1 cellular context compared by ENCODE assay signal in genomic region chr1:98090351-98090750, GRCh38.
TF ChIP-seq lines count a peak whose summit lies in the region.

No MANE protein-coding gene starts in this region.

TF ChIP-seq in HepG2, 621 proteins besides CTCF, POLR2A, EP300 and RAD21:
- no peak for TF ChIP-seq MLXIP (CRISPR knock-in tag; IDR thresholded peaks at IDR 0.05; ENCODE audit: borderline replicate concordance)
- TF ChIP-seq HMGXB3 (CRISPR knock-in tag; IDR thresholded peaks at IDR 0.05; ENCODE audit: borderline replicate concordance) = no peak
- TF ChIP-seq ZSCAN12 (CRISPR knock-in tag; IDR thresholded peaks at IDR 0.05) = no peak
- no peak for TF ChIP-seq ZFP36L1 (CRISPR knock-in tag; IDR thresholded peaks at IDR 0.05)
- no peak for TF ChIP-seq KLF11 (CRISPR knock-in tag; IDR thresholded peaks at IDR 0.05)
- no peak for TF ChIP-seq ZXDC (CRISPR knock-in tag; IDR thresholded peaks at IDR 0.05)
- TF ChIP-seq ZNF549 (CRISPR knock-in tag; IDR thresholded peaks at IDR 0.05) = no peak
- TF ChIP-seq CCAR2 (optimal IDR thresholded peaks at IDR 0.05; ENCODE audit: low read depth, low read length) = no peak
TF ChIP-seq in HepG2: peak in this region for 0.
